In the genomic region with DNA sequence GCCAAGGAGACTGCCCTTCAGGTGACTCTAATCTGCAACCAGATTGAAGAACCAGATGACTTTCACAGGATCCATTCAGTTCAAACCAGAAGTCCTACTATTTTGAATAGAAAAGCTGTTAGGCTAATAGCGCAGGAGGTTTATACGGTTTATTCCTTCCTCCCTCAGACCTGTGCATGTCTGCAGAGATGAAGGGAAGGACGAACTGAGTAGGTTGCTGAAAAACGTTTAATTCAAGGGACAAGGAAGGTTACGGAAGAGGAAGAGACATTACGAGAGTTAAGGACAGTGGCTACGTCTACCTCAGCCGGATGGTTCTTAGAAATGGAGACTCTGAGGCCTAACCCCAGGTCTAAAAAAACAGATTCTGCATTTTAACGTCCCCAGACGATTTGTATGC, we compare ENCODE assay signal across 8 cellular contexts. TPM values are rescaled to one million over a fixed set of nuclear protein-coding genes. Genes with fewer than 3 reads are reported as not detected.
DNase-seq lines count a peak whose midpoint lies in the region; ATAC-seq and TF ChIP-seq lines count a peak whose summit lies in the region.

No MANE protein-coding gene starts in this region.

- H3K4me3 ChIP-seq in GM12865 (ENCODE audit: low read depth, low read length) (peak overlapping the region; percentile 94), NT2/D1 (ENCODE audit: insufficient read length, low read depth) (peak overlapping the region; percentile 97), epithelial cell of proximal tubule (ENCODE audit: low read depth, low read length) (peak overlapping the region; percentile 99), gastrocnemius medialis (peak overlapping the region in 3 of 4 donors; percentile 82 to 88 (median 84))

- ATAC-seq in gastrocnemius medialis (no peak), GM21526 (IDR thresholded peaks at IDR 0.05; ENCODE audit: low FRiP score, unreplicated experiment) (no peak), GM18907 (IDR thresholded peaks at IDR 0.05; ENCODE audit: unreplicated experiment) (no peak)

- H3K36me3 ChIP-seq in NT2/D1 (ENCODE audit: insufficient read depth, insufficient read length, low read length) (peaks cover 69% of the 10 kb centered on the region), gastrocnemius medialis (peaks cover 0 to 10% of the 10 kb centered on the region in 2 donors)

- H3K4me1 ChIP-seq in NT2/D1 (ENCODE audit: insufficient read depth, insufficient read length): peaks cover 2% of the 10 kb centered on the region
- H3K4me1 ChIP-seq in gastrocnemius medialis: peaks cover 22% of the 10 kb centered on the region in 2 donors

- intact Hi-C loops in gastrocnemius medialis (cut with DNase I; ENCODE audit: low total_unique reads): no loop called here

- H3K9ac ChIP-seq in NT2/D1 (ENCODE audit: insufficient read length, low read depth): peak overlapping the region; percentile 90

- DNase-seq in GM12865 (ENCODE audit: low read depth): peak; percentile 34
- DNase-seq in NT2/D1 (ENCODE audit: low read depth, low spot score): no peak
- no peak for DNase-seq in epithelial cell of proximal tubule (ENCODE audit: low read depth)
- no peak for DNase-seq in gastrocnemius medialis
- no peak for DNase-seq in activated CD8-positive, alpha-beta memory T cell treated with anti-CD3 and anti-CD28 coated beads for 24 hours
- DNase-seq in DMS114 treated with DMSO at 0.1 percent for 48 hours (lab: John Stamatoyannopoulos, UW; ENCODE audit: unreplicated experiment): no peak

- H3K27ac ChIP-seq in gastrocnemius medialis: peak overlapping the region in 1 of 4 donors; percentile 86

- TF ChIP-seq CTCF in GM12865 (IDR thresholded peaks at IDR 0.05; ENCODE audit: insufficient read depth, low read depth, low read length, missing control alignments): no peak
- TF ChIP-seq CTCF in epithelial cell of proximal tubule (conservative IDR thresholded peaks at IDR 0.05; ENCODE audit: low read depth, low read length): no peak
- TF ChIP-seq CTCF in gastrocnemius medialis (IDR thresholded peaks at IDR 0.05 in 4 of 5, conservative IDR thresholded peaks at IDR 0.05 in 1 of 5): no peak

- in situ Hi-C loops in gastrocnemius medialis (cut with MboI; ENCODE audit: low sequenced_read_pairs in 4 of 4): loop anchor here in 2 of 4 donors (10.0 to 25.0 kb wide), 2 partner anchors 84 to 1321 kb away; a partner anchor contains a TSS

- H3K9me3 ChIP-seq in NT2/D1 (ENCODE audit: insufficient read depth, low read length): no peaks in the 10 kb centered on the region
- no peaks in the 10 kb centered on the region for H3K9me3 ChIP-seq in gastrocnemius medialis

- TF ChIP-seq POLR2A in gastrocnemius medialis (IDR thresholded peaks at IDR 0.05): no peak

- H3K27me3 ChIP-seq in NT2/D1 (ENCODE audit: insufficient read depth, insufficient read length) (no peaks in the 10 kb centered on the region), gastrocnemius medialis (no peaks in the 10 kb centered on the region)

RNA-seq across cellular contexts. Expression of a gene that starts 1.0 kb away (rescaled TPM):
- 83.9 and 116 TPM in 2 replicates for total RNA-seq in epithelial cell of proximal tubule
- 10 to 100 TPM in 1 of 4 donors, 1 to 10 TPM in 3; 1.6 to 11.3 (median 4.6) TPM for total RNA-seq in gastrocnemius medialis

RNA-seq across cellular contexts. Expression of a gene that starts 1.4 kb away (rescaled TPM):
- total RNA-seq in epithelial cell of proximal tubule (21.6 and 39.4 TPM in 2 replicates), gastrocnemius medialis (10 to 100 TPM; 14.2 to 23.2 (median 18.9) TPM)

RNA-seq across cellular contexts. Expression of a gene that starts 21.0 kb away (rescaled TPM):
- total RNA-seq in epithelial cell of proximal tubule (under 0.01 and 0.14 TPM in 2 replicates), gastrocnemius medialis (under 1 TPM in 3 of 4 donors, not detected in 1; 0.36 to 0.86 (median 0.72) TPM)

RNA-seq across cellular contexts. Expression of a gene that starts 32.3 kb away (rescaled TPM):
- 27.1 and 27.2 TPM in 2 replicates for total RNA-seq in epithelial cell of proximal tubule
- total RNA-seq in gastrocnemius medialis: 10 to 100 TPM; 34.5 to 57.2 (median 41.4) TPM
